20 cellular contexts compared by ENCODE assay signal in the genomic region with DNA sequence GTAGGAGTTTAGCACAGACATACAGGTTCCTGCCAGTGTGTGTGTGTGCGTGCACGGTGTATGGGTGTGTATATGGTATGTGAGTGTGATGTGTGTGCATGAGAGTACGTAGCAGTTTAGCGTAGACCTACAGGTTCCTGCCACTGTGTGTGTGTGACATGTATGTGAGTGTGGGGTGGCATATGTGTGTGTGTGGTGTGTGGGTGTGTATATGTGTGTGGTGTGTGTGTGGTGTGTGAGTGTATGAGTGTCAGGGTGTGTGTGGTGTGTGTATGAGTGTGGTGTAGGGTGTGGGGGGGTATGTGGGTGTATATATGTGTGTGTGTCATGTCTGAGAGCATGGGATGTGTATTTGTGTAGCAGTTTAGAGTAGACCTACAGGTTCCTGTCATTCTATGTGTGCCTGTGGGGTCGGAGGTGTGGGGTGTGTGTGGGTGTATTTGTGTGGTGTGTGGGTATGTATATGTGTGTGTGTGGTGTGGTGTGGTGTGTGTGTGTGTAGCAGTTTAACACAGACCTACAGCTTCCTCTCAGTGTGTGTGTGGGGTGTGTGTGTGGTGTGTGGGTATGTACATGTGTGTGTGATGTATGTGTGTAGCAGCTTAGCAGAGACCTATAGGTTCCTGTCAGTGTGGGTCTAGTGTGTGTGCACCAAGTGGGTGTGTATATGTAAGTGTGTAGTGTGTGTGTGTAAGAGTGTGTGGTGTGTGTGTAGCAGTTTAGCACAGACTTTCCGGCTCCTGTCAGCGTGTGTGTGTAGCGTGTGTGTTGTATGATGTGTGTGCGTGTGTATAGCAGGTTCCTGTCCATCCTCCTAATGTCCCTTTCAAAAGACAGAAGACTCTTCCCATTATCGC.
"Had no signal": no experiment of that assay in that cellular context is flagged by ENCODE, and none has a peak within 500 bp of the region (broad histone marks: within the 10 kb centered on the region; RNA-seq: fewer than 3 reads in every experiment).

No MANE protein-coding gene starts in this region.

- H3K36me3 ChIP-seq: esophagus squamous epithelium, gastroesophageal sphincter, heart left ventricle had no signal

- ATAC-seq: activated naive CD4-positive, alpha-beta T cell treated with anti-CD3 and anti-CD28 coated beads, Interleukin-2, amount 50 U/mL, for 72 hours; effector memory CD8-positive, alpha-beta T cell; gastroesophageal sphincter; left colon; mucosa of descending colon; sciatic nerve; stimulated activated naive B cell treated with anti-CD40 and anti-IgM and Interleukin-4, amounts not matched to agents 10 μg/mL and 1 μg/mL and 100 μg/mL, for 72 hours; WTC11 had no signal

- H3K4me1 ChIP-seq: esophagus squamous epithelium, gastroesophageal sphincter, heart left ventricle had no signal

- H3K9me3 ChIP-seq: esophagus squamous epithelium, gastroesophageal sphincter, heart left ventricle, mucosa of descending colon had no signal

- H3K27ac ChIP-seq: dorsolateral prefrontal cortex, esophagus squamous epithelium, gastroesophageal sphincter, heart left ventricle had no signal

- FAIRE-seq: colon, endothelial cell of umbilical vein, small intestine had no signal

- DNase-seq: activated T-cell treated with anti-CD3 and anti-CD28 coated beads, Interleukin-2, amount 50 U/mL, for 1 hour; aorta; dorsolateral prefrontal cortex; effector memory CD8-positive, alpha-beta T cell; esophagus squamous epithelium; heart left ventricle; islet precursor cell; left colon; mesenchymal stem cell; mucosa of descending colon; posterior cingulate gyrus; small intestine; stimulated activated naive B cell treated with anti-CD40 and anti-IgM and Interleukin-4, amounts not matched to agents 10 μg/mL and 1 μg/mL and 100 μg/mL, for 72 hours; T-helper 9 cell had no signal

- H3K4me3 ChIP-seq: dorsolateral prefrontal cortex, esophagus squamous epithelium, gastroesophageal sphincter, heart left ventricle, mucosa of descending colon had no signal
